8 cellular contexts compared by ENCODE assay signal in genomic region chr21:31731112-31731801, GRCh38. TPM values are rescaled to one million over a fixed set of nuclear protein-coding genes. Genes with fewer than 3 reads are reported as not detected.
DNase-seq lines count a peak whose midpoint lies in the region; ATAC-seq and TF ChIP-seq lines count a peak whose summit lies in the region.

No MANE protein-coding gene starts in this region.

- peak overlapping the region; percentile 98 for H3K9ac ChIP-seq in HUES64 (ENCODE audit: low read depth, low read length)
- H3K9ac ChIP-seq in liver (ENCODE audit: low read depth in 1 of 2, low read length in 2 of 2), result peak overlapping the region; percentile 78 to 90

- H3K27ac ChIP-seq in HUES64 (ENCODE audit: low read depth, low read length) (peak overlapping the region; percentile 97), liver (ENCODE audit: low read depth in 1 of 2, low read length in 2 of 2) (peak overlapping the region; percentile 92 to 94)

- H3K27me3 ChIP-seq in HUES64 (ENCODE audit: insufficient read depth, low read length), result no peaks in the 10 kb centered on the region
- H3K27me3 ChIP-seq in liver (ENCODE audit: control insufficient read depth in 4 of 4, insufficient read depth in 4 of 4, low read length in 3 of 4), result no peaks in the 10 kb centered on the region

- peak overlapping the region; percentile 91 for H3K4me3 ChIP-seq in HUES64 (ENCODE audit: low read length)
- H3K4me3 ChIP-seq in liver (ENCODE audit: low read depth in 1 of 3, low read length in 3 of 3), result peak overlapping the region; percentile 76 to 100 (median 77)

- H3K9me3 ChIP-seq in HUES64 (ENCODE audit: insufficient read depth, low read depth, low read length) (no peaks in the 10 kb centered on the region), liver (ENCODE audit: control insufficient read depth in 4 of 4, low read length in 3 of 4) (no peaks in the 10 kb centered on the region)

- H3K36me3 ChIP-seq in HUES64 (ENCODE audit: insufficient read depth, low read length) (peaks cover 12% of the 10 kb centered on the region; the same call in 1 of the 2 replicates), liver (ENCODE audit: control insufficient read depth in 4 of 4, insufficient read depth in 3 of 4, low read depth in 1 of 4, low read length in 3 of 4) (no peaks in the 10 kb centered on the region)

- ATAC-seq in GM21367 (IDR thresholded peaks at IDR 0.05; ENCODE audit: unreplicated experiment), result peak; percentile 10

- TF ChIP-seq CTCF in liver (IDR thresholded peaks at IDR 0.05; ENCODE audit: low read depth, low read length, missing input control), result no peak

- under 1% methylated on average over 74 of the region's 74 CpGs for WGBS in HUES64
- WGBS in liver, result under 1% methylated on average over 74 of the region's 74 CpGs

- peak; percentile 43 for DNase-seq in COR-L47 (lab: John Stamatoyannopoulos, UW)
- peak; percentile 52 for DNase-seq in activated CD4-positive, CD25-positive, alpha-beta regulatory T cell treated with anti-CD3 and anti-CD28 coated beads, Interleukin-2, amount 50 U/mL, for 72 hours
- DNase-seq in cerebellum (ENCODE audit: low spot score), result peak; percentile 21
- peak; percentile 9 to 44 (median 11) for DNase-seq in stimulated activated CD4-positive, alpha-beta T cell treated with anti-CD3 and anti-CD28 coated beads, TNF-alpha, amount 100 ng/mL, for 24 hours (ENCODE audit: low read depth in 3 of 3)
- no peak for DNase-seq in H4 (ENCODE audit: low spot score)

- TF ChIP-seq RAD21 in liver (IDR thresholded peaks at IDR 0.05), result no peak

- H3K4me1 ChIP-seq in HUES64 (ENCODE audit: insufficient read depth, low read length), result peaks cover 31% of the 10 kb centered on the region
- H3K4me1 ChIP-seq in liver (ENCODE audit: control insufficient read depth in 4 of 4, insufficient read depth in 4 of 4, low read length in 3 of 4), result peaks cover 9 to 53% (median 38%) of the 10 kb centered on the region in 4 donors

TF ChIP-seq in liver, 16 proteins besides CTCF, POLR2A, EP300 and RAD21:
- peak; percentile 3 for TF ChIP-seq REST (IDR thresholded peaks at IDR 0.05)
- no peak for TF ChIP-seq FOXA1 (IDR thresholded peaks at IDR 0.05)
- TF ChIP-seq RXRA (IDR thresholded peaks at IDR 0.05), result peak; percentile 33 to 57
- TF ChIP-seq JUND (IDR thresholded peaks at IDR 0.05), result no peak
- peak; percentile 74 to 89 for TF ChIP-seq HNF4A (conservative IDR thresholded peaks at IDR 0.05)
- peak; percentile 8 for TF ChIP-seq TAF1 (conservative IDR thresholded peaks at IDR 0.05)
- TF ChIP-seq HNF4G (IDR thresholded peaks at IDR 0.05), result peak; percentile 69

RNA-seq across cellular contexts. Expression of gene SCAF4, which starts 0.7 kb away (rescaled TPM):
- 35.4 TPM for polyA plus RNA-seq in HUES64 (2013, experiment 1 of 2)
- polyA plus RNA-seq in HUES64 (2013, experiment 2 of 2), result 40.5 TPM
- 17.8 TPM for total RNA-seq in cerebellum
- 10 to 100 TPM; 10.1 to 11.1 TPM for total RNA-seq in liver
- 1 to 10 TPM; 7.1 to 8.4 TPM for polyA plus RNA-seq in liver
- total RNA-seq in H4 (2014; rRNA removed; shearing (Covaris generic)), result 1.6 and 3.1 TPM in 2 replicates
